In genomic region chr15:57752840-57753239, GRCh38 we compare ENCODE assay signal across 22 cellular contexts.
"Had no signal": no experiment of that assay in that cellular context is flagged by ENCODE, and none has a peak within 500 bp of the region (broad histone marks: within the 10 kb centered on the region; RNA-seq: fewer than 3 reads in every experiment).

No MANE protein-coding gene starts in this region.

- H3K36me3 ChIP-seq: brain microvascular endothelial cell, gastrocnemius medialis, lower lobe of right lung, right atrium auricular region, stomach, WERI-Rb-1 had no signal

- H3K9me3 ChIP-seq: gastrocnemius medialis, lower lobe of right lung, right atrium auricular region, stomach had no signal

- ATAC-seq: activated CD8-positive, alpha-beta memory T cell treated with anti-CD3 and anti-CD28 coated beads, Interleukin-2, amount 10 ng/mL, durations not matched to agents 7 days and 5 days; activated CD8-positive, alpha-beta T cell treated with anti-CD3 and anti-CD28 coated beads for 36 hours; activated naive CD4-positive, alpha-beta T cell treated with anti-CD3 and anti-CD28 coated beads, Interleukin-2, amount 50 U/mL, for 72 hours; effector memory CD8-positive, alpha-beta T cell; esophagus mucosa; gastrocnemius medialis; naive thymus-derived CD4-positive, alpha-beta T cell; SK-N-SH treated with all-trans-retinoic acid at 6 μM for 48 hours; T-cell had no signal

- H3K27me3 ChIP-seq: brain microvascular endothelial cell, dorsolateral prefrontal cortex, gastrocnemius medialis, right atrium auricular region, stomach had no signal

- H3K27ac ChIP-seq: brain microvascular endothelial cell, gastrocnemius medialis, lower lobe of right lung, right atrium auricular region, WERI-Rb-1 had no signal

- H3K4me3 ChIP-seq: gastrocnemius medialis, lower lobe of right lung, right atrium auricular region had no signal

- DNase-seq: activated CD4-positive, alpha-beta T cell treated with anti-CD3 and anti-CD28 coated beads, Interleukin-2, amount 10 ng/mL, durations not matched to agents 7 days and 5 days; activated CD4-positive, CD25-positive, alpha-beta regulatory T cell treated with anti-CD3 and anti-CD28 coated beads, Interleukin-2, amount 50 U/mL, for 72 hours; activated CD8-positive, alpha-beta memory T cell treated with anti-CD3 and anti-CD28 coated beads, Interleukin-2, amount 10 ng/mL, durations not matched to agents 7 days and 5 days; activated CD8-positive, alpha-beta T cell treated with anti-CD3 and anti-CD28 coated beads for 36 hours; activated gamma-delta T cell treated with Interleukin-2 at 50 U/mL for 16 hours; activated T-cell treated with anti-CD3 and anti-CD28 coated beads for 4 hours; aorta; effector memory CD8-positive, alpha-beta T cell; islet precursor cell; lower lobe of right lung; naive thymus-derived CD4-positive, alpha-beta T cell; stimulated activated CD4-positive, alpha-beta T cell treated with anti-CD3 and anti-CD28 coated beads, Interleukin-12 subunit alpha, Interleukin-12 subunit beta, amount 100 ng/mL, for 4 hours; stomach; T-cell; WERI-Rb-1 had no signal

- H3K4me1 ChIP-seq: gastrocnemius medialis, lower lobe of right lung, right atrium auricular region, stomach had no signal
